In genomic region chr15:23647421-23648375, GRCh38 we compare ENCODE assay signal across 9 cellular contexts. TPM values are rescaled to one million over a fixed set of nuclear protein-coding genes. Genes with fewer than 3 reads are reported as not detected.
A peak's percentile ranks its signal among the peaks of the same experiment; 100 is the strongest.
DNase-seq lines count a peak whose midpoint lies in the region; ATAC-seq and TF ChIP-seq lines count a peak whose summit lies in the region.
"Had no signal": no experiment of that assay in that cellular context is flagged by ENCODE, and none has a peak within 500 bp of the region (broad histone marks: within the 10 kb centered on the region; RNA-seq: fewer than 3 reads in every experiment).

Gene MAGEL2 (minus strand): TSS chr15:23647867. CDS start chr15:23647742, 125 bp downstream.

- no peaks in the 10 kb centered on the region for H3K36me3 Mint-ChIP-seq in nephron progenitor cell (ENCODE audit: low read depth)
- H3K36me3 Mint-ChIP-seq in T-helper 17 cell (ENCODE audit: low read depth) = no peaks in the 10 kb centered on the region

- peak in 1 of 4 donors; percentile 30 for ATAC-seq in heart left ventricle
- no peak for ATAC-seq in T-helper 17 cell
- ATAC-seq: activated T-cell treated with anti-CD3 and anti-CD28 coated beads, Interleukin-2, amount 50 U/mL, for 4 hours had no signal

- TF ChIP-seq CTCF in heart left ventricle (IDR thresholded peaks at IDR 0.05) (no peak), right atrium auricular region (IDR thresholded peaks at IDR 0.05) (no peak), nephron progenitor cell (IDR thresholded peaks at IDR 0.05) (no peak), vagina (IDR thresholded peaks at IDR 0.05) (no peak)

- H3K36me3 ChIP-seq in heart left ventricle = no peaks in the 10 kb centered on the region
- no peaks in the 10 kb centered on the region for H3K36me3 ChIP-seq in right atrium auricular region
- H3K36me3 ChIP-seq in ectodermal cell (ENCODE audit: control insufficient read depth, insufficient read depth, low read length) = no peaks in the 10 kb centered on the region
- H3K36me3 ChIP-seq in vagina = no peaks in the 10 kb centered on the region

- 42 to 52% (median 49%) methylated on average over 33 to 37 of the region's 37 CpGs for whole genome bisulfite sequencing in heart left ventricle, 4 donors
- WGBS in ectodermal cell, 2 experiments = 41 to 46% methylated on average over 37 of the region's 37 CpGs

- H3K4me1 Mint-ChIP-seq in nephron progenitor cell (peaks cover 18% of the 10 kb centered on the region), T-helper 17 cell (peaks cover 2% of the 10 kb centered on the region)

- H3K9me3 ChIP-seq in heart left ventricle = no peaks in the 10 kb centered on the region
- H3K9me3 ChIP-seq in right atrium auricular region = no peaks in the 10 kb centered on the region
- H3K9me3 ChIP-seq in ectodermal cell (ENCODE audit: control insufficient read depth, low read length) = no peaks in the 10 kb centered on the region
- H3K9me3 ChIP-seq in vagina = no peaks in the 10 kb centered on the region
- no peaks in the 10 kb centered on the region for H3K9me3 ChIP-seq in T-helper 17 cell (ENCODE audit: control insufficient read depth, low read length, poor library complexity, severe bottlenecking)

- H3K4me1 ChIP-seq in heart left ventricle = peaks cover 0 to 8% (median 0%) of the 10 kb centered on the region in 12 donors
- H3K4me1 ChIP-seq in right atrium auricular region = peaks cover 0 to 11% of the 10 kb centered on the region in 2 donors
- no peaks in the 10 kb centered on the region for H3K4me1 ChIP-seq in ectodermal cell (ENCODE audit: control insufficient read depth, insufficient read depth, low read length)
- no peaks in the 10 kb centered on the region for H3K4me1 ChIP-seq in vagina

- H3K4me3 ChIP-seq in heart left ventricle (peak within 1 kb of the TSS in 11 of 12 donors; percentile 13 to 48 (median 37)), right atrium auricular region (peak within 1 kb of the TSS in 1 of 2 donors; percentile 34), ectodermal cell (ENCODE audit: insufficient read depth, low read depth, low read length) (peak within 1 kb of the TSS; percentile 56), vagina (peak within 1 kb of the TSS; percentile 31 to 39)

- peaks cover 45% of the 10 kb centered on the region for H3K9me3 Mint-ChIP-seq in nephron progenitor cell
- H3K9me3 Mint-ChIP-seq: activated T-cell treated with anti-CD3 and anti-CD28 coated beads, Interleukin-2, amount 50 U/mL, for 4 hours had no signal

- intact Hi-C loops in heart left ventricle (cut with DNase I) (loop anchor here in 9 of 10 donors (5.0 to 10.0 kb wide), 11 partner anchors 207 to 1857 kb away; no protein-coding TSS in a partner anchor), vagina (cut with DNase I) (loop anchor here (5.0 kb wide), 1 partner anchor 210 kb away; no protein-coding TSS in a partner anchor)

- H3K27ac ChIP-seq in heart left ventricle (no peak within 1 kb of the TSS), right atrium auricular region (no peak within 1 kb of the TSS), ectodermal cell (ENCODE audit: insufficient read depth, low read depth, low read length, poor library complexity, severe bottlenecking) (no peak within 1 kb of the TSS), vagina (peak within 1 kb of the TSS; percentile 48)

- no peak within 1 kb of the TSS for H3K27ac Mint-ChIP-seq in nephron progenitor cell
- no peak within 1 kb of the TSS for H3K27ac Mint-ChIP-seq in T-helper 17 cell

- DNase-seq in heart left ventricle (no peak), right atrium auricular region (ENCODE audit: low spot score) (no peak), nephron progenitor cell (peak; percentile 60), vagina (ENCODE audit: extremely low spot score in 2 of 2) (no peak), DMS153 treated with DMSO at 0.1 percent for 48 hours (lab: John Stamatoyannopoulos, UW; ENCODE audit: unreplicated experiment) (no peak), T-helper 17 cell (no peak), HPDE6-E6E7 (ENCODE audit: extremely low spot score) (no peak)
- DNase-seq: activated T-cell treated with anti-CD3 and anti-CD28 coated beads, Interleukin-2, amount 50 U/mL, for 4 hours had no signal

- no peak for TF ChIP-seq POLR2A in heart left ventricle (IDR thresholded peaks at IDR 0.05)
- TF ChIP-seq POLR2A in vagina (IDR thresholded peaks at IDR 0.05) = no peak

- peaks cover 0 to 38% (median 10%) of the 10 kb centered on the region in 9 donors for H3K27me3 ChIP-seq in heart left ventricle
- peaks cover 0 to 3% of the 10 kb centered on the region in 2 donors for H3K27me3 ChIP-seq in right atrium auricular region
- no peaks in the 10 kb centered on the region for H3K27me3 ChIP-seq in ectodermal cell (ENCODE audit: control insufficient read depth, insufficient read depth, low read length, poor library complexity, severe bottlenecking)
- no peaks in the 10 kb centered on the region for H3K27me3 ChIP-seq in vagina

- H3K27me3 Mint-ChIP-seq in nephron progenitor cell (ENCODE audit: low read depth, poor library complexity) (peaks cover 20% of the 10 kb centered on the region), T-helper 17 cell (peaks cover 11% of the 10 kb centered on the region)

- peak within 1 kb of the TSS; percentile 88 for H3K4me3 Mint-ChIP-seq in nephron progenitor cell
- H3K4me3 Mint-ChIP-seq in T-helper 17 cell = no peak within 1 kb of the TSS
- H3K4me3 Mint-ChIP-seq: activated T-cell treated with anti-CD3 and anti-CD28 coated beads, Interleukin-2, amount 50 U/mL, for 4 hours had no signal

RNA-seq across cellular contexts. Expression of gene MAGEL2, which starts in this region (rescaled TPM):
- total RNA-seq in heart left ventricle (under 1 TPM in 6 of 9 donors, not detected in 3; 0.05 to 0.27 (median 0.11) TPM), right atrium auricular region (under 1 TPM; 0.15 to 0.16 TPM), vagina (2.0 TPM), T-helper 17 cell (not detected)
- under 1 TPM in 1 of 2 donors, not detected in 1; 0.04 TPM for polyA plus RNA-seq in heart left ventricle
- polyA plus RNA-seq in ectodermal cell (2013, experiment 1 of 4) = 6.3 TPM
- 6.9 TPM for polyA plus RNA-seq in ectodermal cell (2013, experiment 2 of 4)
- 6.4 TPM for polyA plus RNA-seq in ectodermal cell (2013, experiment 3 of 4)
- polyA plus RNA-seq in ectodermal cell (2013, experiment 4 of 4) = 7.5 TPM
- total RNA-seq: activated T-cell treated with anti-CD3 and anti-CD28 coated beads, Interleukin-2, amount 50 U/mL, for 4 hours had no signal
